ENCODE assay signal across 31 cellular contexts in genomic region chr17:76755285-76755684, GRCh38.
"Had no signal": no experiment of that assay in that cellular context is flagged by ENCODE, and none has a peak within 500 bp of the region (broad histone marks: within the 10 kb centered on the region; RNA-seq: fewer than 3 reads in every experiment).

No MANE protein-coding gene starts in this region.

- H3K9me3 ChIP-seq: neutrophil, sigmoid colon, upper lobe of left lung, vagina had no signal

- DNase-seq: activated CD4-positive, alpha-beta T cell treated with anti-CD3 and anti-CD28 coated beads for 1 hour; activated CD4-positive, alpha-beta T cell treated with anti-CD3 and anti-CD28 coated beads, Interleukin-2, amount 10 ng/mL, durations not matched to agents 7 days and 5 days; activated CD8-positive, alpha-beta memory T cell treated with anti-CD3 and anti-CD28 coated beads, Interleukin-2, amount 10 ng/mL, durations not matched to agents 7 days and 5 days; activated CD8-positive, alpha-beta T cell treated with anti-CD3 and anti-CD28 coated beads, Interleukin-2, amount 10 ng/mL, durations not matched to agents 7 days and 5 days; activated naive CD4-positive, alpha-beta T cell; activated T-cell treated with anti-CD3 and anti-CD28 coated beads, Interleukin-2, amount 50 U/mL, for 48 hours; amniotic stem cell; brain microvascular endothelial cell; central memory CD4-positive, alpha-beta T cell; head of caudate nucleus; hippocampal formation; immature natural killer cell; kidney; mesendoderm; nephron progenitor cell; sigmoid colon; stimulated activated CD4-positive, alpha-beta T cell treated with anti-CD3 and anti-CD28 coated beads, Interleukin-1b, Interleukin-23, amount 100 ng/mL, for 48 hours; stimulated activated CD4-positive, alpha-beta T cell treated with anti-CD3 and anti-CD28 coated beads, Interleukin-4, amount 100 ng/mL, for 4 hours; stimulated activated CD8-positive, alpha-beta memory T cell treated with anti-CD3 and anti-CD28 coated beads, Interleukin-4, amount 100 ng/mL, for 48 hours; stimulated activated naive CD8-positive, alpha-beta T cell treated with anti-CD3 and anti-CD28 coated beads, Interleukin-15, amount 100 ng/mL, for 72 hours; substantia nigra; T-helper 9 cell; upper lobe of left lung had no signal

- H3K27me3 Mint-ChIP-seq: activated CD4-positive, alpha-beta T cell treated with anti-CD3 and anti-CD28 coated beads, Interleukin-2, amount 10 ng/mL, durations not matched to agents 7 days and 5 days; activated CD8-positive, alpha-beta memory T cell treated with anti-CD3 and anti-CD28 coated beads, Interleukin-2, amount 10 ng/mL, durations not matched to agents 7 days and 5 days; progenitor cell of endocrine pancreas; stimulated activated memory B cell treated with anti-CD40 and anti-IgM and Interleukin-4, amounts not matched to agents 10 μg/mL and 1 μg/mL and 100 μg/mL, for 72 hours; stimulated activated naive CD8-positive, alpha-beta T cell treated with anti-CD3 and anti-CD28 coated beads, Interleukin-15, amount 100 ng/mL, for 72 hours had no signal

- H3K27ac ChIP-seq: brain microvascular endothelial cell, neutrophil, sigmoid colon, upper lobe of left lung, vagina had no signal

- H3K9me3 Mint-ChIP-seq: activated CD4-positive, alpha-beta T cell treated with anti-CD3 and anti-CD28 coated beads, Interleukin-2, amount 10 ng/mL, durations not matched to agents 7 days and 5 days; immature natural killer cell; stimulated activated memory B cell treated with anti-CD40 and anti-IgM and Interleukin-4, amounts not matched to agents 10 μg/mL and 1 μg/mL and 100 μg/mL, for 72 hours; stimulated activated naive CD8-positive, alpha-beta T cell treated with anti-CD3 and anti-CD28 coated beads, Interleukin-15, amount 100 ng/mL, for 72 hours; T-helper 1 cell treated with Interleukin-12 subunit alpha and Interleukin-12 subunit beta and Interleukin-4 antibody, amounts not matched to agents 30 μg/mL and 1 μg/mL, for 36 hours had no signal

- H3K4me3 ChIP-seq: lung, sigmoid colon, smooth muscle cell, upper lobe of left lung, vagina had no signal

- H3K27ac Mint-ChIP-seq: activated CD8-positive, alpha-beta memory T cell treated with anti-CD3 and anti-CD28 coated beads, Interleukin-2, amount 10 ng/mL, durations not matched to agents 7 days and 5 days; activated CD8-positive, alpha-beta T cell treated with anti-CD3 and anti-CD28 coated beads, Interleukin-2, amount 10 ng/mL, durations not matched to agents 7 days and 5 days; immature natural killer cell; nephron progenitor cell; progenitor cell of endocrine pancreas; stimulated activated memory B cell treated with anti-CD40 and anti-IgM and Interleukin-4, amounts not matched to agents 10 μg/mL and 1 μg/mL and 100 μg/mL, for 72 hours; stimulated activated naive CD8-positive, alpha-beta T cell treated with anti-CD3 and anti-CD28 coated beads, Interleukin-15, amount 100 ng/mL, for 72 hours; T-helper 1 cell treated with Interleukin-12 subunit alpha and Interleukin-12 subunit beta and Interleukin-4 antibody, amounts not matched to agents 30 μg/mL and 1 μg/mL, for 36 hours had no signal

- ATAC-seq: activated CD8-positive, alpha-beta memory T cell treated with anti-CD3 and anti-CD28 coated beads, Interleukin-2, amount 10 ng/mL, durations not matched to agents 7 days and 5 days; activated CD8-positive, alpha-beta T cell treated with anti-CD3 and anti-CD28 coated beads, Interleukin-2, amount 10 ng/mL, durations not matched to agents 7 days and 5 days; left lobe of liver; stimulated activated memory B cell treated with anti-CD40 and anti-IgM and Interleukin-4, amounts not matched to agents 10 μg/mL and 1 μg/mL and 100 μg/mL, for 72 hours; stimulated activated naive CD8-positive, alpha-beta T cell treated with anti-CD3 and anti-CD28 coated beads, Interleukin-15, amount 100 ng/mL, for 72 hours had no signal

- H3K4me1 Mint-ChIP-seq: nephron progenitor cell had no signal

- H3K4me1 ChIP-seq: sigmoid colon, vagina had no signal

- H3K27me3 ChIP-seq: brain microvascular endothelial cell, neutrophil, sigmoid colon, upper lobe of left lung, vagina had no signal

- H3K4me3 Mint-ChIP-seq: activated CD4-positive, alpha-beta T cell treated with anti-CD3 and anti-CD28 coated beads, Interleukin-2, amount 10 ng/mL, durations not matched to agents 7 days and 5 days; activated CD8-positive, alpha-beta memory T cell treated with anti-CD3 and anti-CD28 coated beads, Interleukin-2, amount 10 ng/mL, durations not matched to agents 7 days and 5 days; activated CD8-positive, alpha-beta T cell treated with anti-CD3 and anti-CD28 coated beads, Interleukin-2, amount 10 ng/mL, durations not matched to agents 7 days and 5 days; immature natural killer cell; nephron progenitor cell; stimulated activated memory B cell treated with anti-CD40 and anti-IgM and Interleukin-4, amounts not matched to agents 10 μg/mL and 1 μg/mL and 100 μg/mL, for 72 hours; stimulated activated naive CD8-positive, alpha-beta T cell treated with anti-CD3 and anti-CD28 coated beads, Interleukin-15, amount 100 ng/mL, for 72 hours; T-helper 1 cell treated with Interleukin-12 subunit alpha and Interleukin-12 subunit beta and Interleukin-4 antibody, amounts not matched to agents 30 μg/mL and 1 μg/mL, for 36 hours had no signal
